Comparison of ENCODE assay signal across 2 cellular contexts in genomic region chr15:48976444-48977088, GRCh38.
TF ChIP-seq lines count a peak whose summit lies in the region.

No MANE protein-coding gene starts in this region.

TF ChIP-seq in SK-N-SH, 30 proteins besides CTCF, POLR2A, EP300 and RAD21 (continued from another document):
- TF ChIP-seq REST (IDR thresholded peaks at IDR 0.05; ENCODE audit: low read depth, low read length) (no peak), TEAD4 (IDR thresholded peaks at IDR 0.05; ENCODE audit: borderline replicate concordance, insufficient read depth) (no peak), FOXM1 (IDR thresholded peaks at IDR 0.05; ENCODE audit: low read depth) (no peak), USF2 (IDR thresholded peaks at IDR 0.05; ENCODE audit: borderline replicate concordance, low read depth, low read length) (no peak), POLR2AphosphoS5 (IDR thresholded peaks at IDR 0.05; ENCODE audit: low read depth, low read length) (no peak), FOSL2 (IDR thresholded peaks at IDR 0.05; ENCODE audit: borderline replicate concordance, low read depth) (no peak), YY1 (IDR thresholded peaks at IDR 0.05; ENCODE audit: low read depth) (no peak), GATA2 (CRISPR knock-in tag; IDR thresholded peaks at IDR 0.05) (no peak), EZH2phosphoT487 (IDR thresholded peaks at IDR 0.05; ENCODE audit: borderline replicate concordance, low read depth) (no peak), GABPA (IDR thresholded peaks at IDR 0.05; ENCODE audit: low read depth) (no peak), USF1 (IDR thresholded peaks at IDR 0.05; ENCODE audit: borderline replicate concordance, low read depth) (no peak), MXI1 (IDR thresholded peaks at IDR 0.05; ENCODE audit: low read depth, low read length) (no peak), ELF1 (IDR thresholded peaks at IDR 0.05) (no peak), MEF2A (IDR thresholded peaks at IDR 0.05; ENCODE audit: borderline replicate concordance, low read depth) (no peak), NRF1 (IDR thresholded peaks at IDR 0.05; ENCODE audit: low read depth, low read length) (no peak), RCOR1 (IDR thresholded peaks at IDR 0.05; ENCODE audit: low read length) (no peak), TCF12 (IDR thresholded peaks at IDR 0.05) (no peak), TAF1 (IDR thresholded peaks at IDR 0.05; ENCODE audit: borderline replicate concordance, low read depth, low read length) (no peak)
TF ChIP-seq in SK-N-SH: peak in this region for 0.

TF ChIP-seq in SK-N-SH treated with all-trans-retinoic acid at 6 μM for 48 hours, 23 proteins besides CTCF, POLR2A, EP300 and RAD21 (continued from another document):
- no peak for TF ChIP-seq CSDC2 (CRISPR knock-in tag; IDR thresholded peaks at IDR 0.05)
- TF ChIP-seq ESRRG (CRISPR knock-in tag; IDR thresholded peaks at IDR 0.05), result no peak
- TF ChIP-seq TOX (CRISPR knock-in tag; IDR thresholded peaks at IDR 0.05; ENCODE audit: borderline replicate concordance), result no peak
- no peak for TF ChIP-seq ISL1 (CRISPR knock-in tag; IDR thresholded peaks at IDR 0.05)
- no peak for TF ChIP-seq ZFP30 (CRISPR knock-in tag; IDR thresholded peaks at IDR 0.05)
- TF ChIP-seq ZNF8 (CRISPR knock-in tag; IDR thresholded peaks at IDR 0.05), result no peak
- TF ChIP-seq RARB (CRISPR knock-in tag; IDR thresholded peaks at IDR 0.05), result no peak
- no peak for TF ChIP-seq CSRNP3 (CRISPR knock-in tag; IDR thresholded peaks at IDR 0.05)
- TF ChIP-seq CREB5 (CRISPR knock-in tag; IDR thresholded peaks at IDR 0.05; ENCODE audit: low read depth), result no peak
- no peak for TF ChIP-seq BACH2 (CRISPR knock-in tag; IDR thresholded peaks at IDR 0.05; ENCODE audit: borderline replicate concordance)
- no peak for TF ChIP-seq GLIS3 (CRISPR knock-in tag; IDR thresholded peaks at IDR 0.05)
- no peak for TF ChIP-seq TSHZ2 (CRISPR knock-in tag; IDR thresholded peaks at IDR 0.05)
- TF ChIP-seq OSR1 (CRISPR knock-in tag; IDR thresholded peaks at IDR 0.05), result no peak
TF ChIP-seq in SK-N-SH treated with all-trans-retinoic acid at 6 μM for 48 hours: peak in this region for 0.
